In genomic region chr2:46771309-46771708, GRCh38 we compare ENCODE assay signal across 15 cellular contexts.
A peak's percentile ranks its signal among the peaks of the same experiment; 100 is the strongest.
DNase-seq lines count a peak whose midpoint lies in the region; ATAC-seq and TF ChIP-seq lines count a peak whose summit lies in the region.
"Had no signal": no experiment of that assay in that cellular context is flagged by ENCODE, and none has a peak within 500 bp of the region (broad histone marks: within the 10 kb centered on the region; RNA-seq: fewer than 3 reads in every experiment).

No MANE protein-coding gene starts in this region.

- peak overlapping the region in 1 of 2 experiments; percentile 68; a peak in 2 of 4 replicates for H3K27ac ChIP-seq in SK-N-SH (ENCODE audit: low read depth in 2 of 2, low read length in 1 of 2)
- H3K27ac ChIP-seq: 22Rv1 had no signal

- POLR2A ChIA-PET in SK-N-SH (lab: Yijun Ruan, JAX), result no interaction called here
- POLR2A ChIA-PET in T-cell (lab: Charles Lee), result interaction anchor here in 1 of 2 donors (0.6 kb wide), 1 partner anchor 227 kb away, joined by 4 read pairs; no protein-coding TSS in a partner anchor

- no peaks in the 10 kb centered on the region for H3K27me3 Mint-ChIP-seq in T-cell
- H3K27me3 Mint-ChIP-seq: B cell; CD4-positive, alpha-beta T cell had no signal

- CTCF ChIA-PET in SK-N-SH (lab: Yijun Ruan, JAX), result no interaction called here
- CTCF ChIA-PET in T-cell (lab: Charles Lee), result no interaction called here

- H2AFZ ChIP-seq in SK-N-SH (ENCODE audit: low read depth), result no peak overlapping the region

- DNase-seq in SK-N-SH (no peak), M059J (ENCODE audit: low read depth) (peak; percentile 33), glomerular visceral epithelial cell (ENCODE audit: extremely low spot score) (peak; percentile 20), renal cortical epithelial cell (ENCODE audit: low read depth) (peak; percentile 16), kidney glomerular epithelial cell (lab: John Stamatoyannopoulos, UW) (no peak), T-cell (no peak)
- DNase-seq: C1 segment of cervical spinal cord; Calu3; CD4-positive, alpha-beta T cell; DMS 273 treated with DMSO at 0.1 percent for 48 hours had no signal

- WGBS in SK-N-SH (ENCODE audit: low lambda C conversion rate), result 32% methylated on average over 1 of the region's 1 CpG

- H3K4me3 ChIP-seq in SK-N-SH (ENCODE audit: low read depth in 2 of 2, low read length in 1 of 2), result no peak overlapping the region
- H3K4me3 ChIP-seq: GM12878 had no signal

- no peaks in the 10 kb centered on the region for H3K36me3 ChIP-seq in SK-N-SH (replicated peaks in 1 of 2; ENCODE audit: control insufficient read depth in 1 of 2, insufficient read depth in 2 of 2, low read length in 1 of 2)

- no peak overlapping the region for H3K4me3 Mint-ChIP-seq in T-cell
- H3K4me3 Mint-ChIP-seq: B cell; CD4-positive, alpha-beta T cell had no signal

- H3F3A ChIP-seq in SK-N-SH (replicated peaks; ENCODE audit: insufficient read depth), result peaks cover 74% of the 10 kb centered on the region

- H3K9me2 ChIP-seq in SK-N-SH, result no peaks in the 10 kb centered on the region

- H3K27ac Mint-ChIP-seq in T-cell, result no peak overlapping the region
- H3K27ac Mint-ChIP-seq: B cell; CD4-positive, alpha-beta T cell had no signal

- no peaks in the 10 kb centered on the region for H3K36me3 Mint-ChIP-seq in T-cell

- H3K4me1 ChIP-seq in SK-N-SH (ENCODE audit: control insufficient read depth in 1 of 2, insufficient read depth in 2 of 2, low read depth in 1 of 2, low read length in 1 of 2), result peaks cover 3 to 34% of the 10 kb centered on the region in 2 experiments

- H3K79me2 ChIP-seq in SK-N-SH (ENCODE audit: insufficient read depth), result 0 out of 2 replicates have a peak, but pooled peaks cover 5% of the 10 kb centered on the region

- no peak overlapping the region for H3K4me2 ChIP-seq in SK-N-SH

- no peak overlapping the region for H3K9ac ChIP-seq in SK-N-SH

- no peaks in the 10 kb centered on the region for H3K9me3 ChIP-seq in SK-N-SH

- ATAC-seq in SK-N-SH treated with all-trans-retinoic acid at 6 μM for 48 hours, result 0 out of 3 replicates have a peak, but pooled peaks have one; percentile 3
- no peak for ATAC-seq in GM19463 (IDR thresholded peaks at IDR 0.05; ENCODE audit: unreplicated experiment)
- ATAC-seq in T-cell (replicated peaks in 1 of 4), result no peak
- ATAC-seq: GM12878 had no signal

- H3K4me1 Mint-ChIP-seq in T-cell, result no peaks in the 10 kb centered on the region
- H3K4me1 Mint-ChIP-seq: B cell had no signal

- H3K9me3 Mint-ChIP-seq in T-cell, result no peaks in the 10 kb centered on the region
- H3K9me3 Mint-ChIP-seq: CD4-positive, alpha-beta T cell had no signal

- TF ChIP-seq EP300 in SK-N-SH (IDR thresholded peaks at IDR 0.05; ENCODE audit: borderline replicate concordance in 1 of 2, low read depth in 1 of 2, low read length in 1 of 2), result no peak

- H3K27me3 ChIP-seq in SK-N-SH (ENCODE audit: insufficient read depth), result no peaks in the 10 kb centered on the region

- TF ChIP-seq CTCF in SK-N-SH (IDR thresholded peaks at IDR 0.05), result no peak

- no peak for TF ChIP-seq RAD21 in SK-N-SH (IDR thresholded peaks at IDR 0.05; ENCODE audit: low read length)

- H4K20me1 ChIP-seq in SK-N-SH (ENCODE audit: insufficient read depth), result no peaks in the 10 kb centered on the region

TF ChIP-seq in SK-N-SH treated with all-trans-retinoic acid at 6 μM for 48 hours, 23 proteins besides CTCF, POLR2A, EP300 and RAD21 (continues in another document):
- TF ChIP-seq TSHZ2 (CRISPR knock-in tag; IDR thresholded peaks at IDR 0.05) (no peak), GLIS3 (CRISPR knock-in tag; IDR thresholded peaks at IDR 0.05) (no peak), ISL1 (CRISPR knock-in tag; IDR thresholded peaks at IDR 0.05) (no peak), BACH2 (CRISPR knock-in tag; IDR thresholded peaks at IDR 0.05; ENCODE audit: borderline replicate concordance) (no peak), ARNTL (CRISPR knock-in tag; IDR thresholded peaks at IDR 0.05; ENCODE audit: borderline replicate concordance, low read depth) (no peak), TCF4 (CRISPR knock-in tag; IDR thresholded peaks at IDR 0.05; ENCODE audit: borderline replicate concordance) (no peak)
- TF ChIP-seq, protein P1, sequence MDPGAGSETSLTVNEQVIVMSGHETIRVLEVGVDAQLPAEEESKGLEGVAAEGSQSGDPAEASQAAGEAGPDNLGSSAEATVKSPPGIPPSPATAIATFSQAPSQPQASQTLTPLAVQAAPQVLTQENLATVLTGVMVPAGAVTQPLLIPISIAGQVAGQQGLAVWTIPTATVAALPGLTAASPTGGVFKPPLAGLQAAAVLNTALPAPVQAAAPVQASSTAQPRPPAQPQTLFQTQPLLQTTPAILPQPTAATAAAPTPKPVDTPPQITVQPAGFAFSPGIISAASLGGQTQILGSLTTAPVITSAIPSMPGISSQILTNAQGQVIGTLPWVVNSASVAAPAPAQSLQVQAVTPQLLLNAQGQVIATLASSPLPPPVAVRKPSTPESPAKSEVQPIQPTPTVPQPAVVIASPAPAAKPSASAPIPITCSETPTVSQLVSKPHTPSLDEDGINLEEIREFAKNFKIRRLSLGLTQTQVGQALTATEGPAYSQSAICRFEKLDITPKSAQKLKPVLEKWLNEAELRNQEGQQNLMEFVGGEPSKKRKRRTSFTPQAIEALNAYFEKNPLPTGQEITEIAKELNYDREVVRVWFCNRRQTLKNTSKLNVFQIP (CRISPR knock-in tag; IDR thresholded peaks at IDR 0.05; ENCODE audit: borderline replicate concordance, low read depth), result no peak

TF ChIP-seq in SK-N-SH, 30 proteins besides CTCF, POLR2A, EP300 and RAD21:
- TF ChIP-seq RXRA (IDR thresholded peaks at IDR 0.05; ENCODE audit: borderline replicate concordance, low read depth), result no peak
- TF ChIP-seq FOSL2 (IDR thresholded peaks at IDR 0.05; ENCODE audit: borderline replicate concordance, low read depth), result no peak
- TF ChIP-seq ELF1 (IDR thresholded peaks at IDR 0.05), result no peak
- TF ChIP-seq MEF2A (IDR thresholded peaks at IDR 0.05; ENCODE audit: borderline replicate concordance, low read depth), result no peak
- TF ChIP-seq, protein P2, sequence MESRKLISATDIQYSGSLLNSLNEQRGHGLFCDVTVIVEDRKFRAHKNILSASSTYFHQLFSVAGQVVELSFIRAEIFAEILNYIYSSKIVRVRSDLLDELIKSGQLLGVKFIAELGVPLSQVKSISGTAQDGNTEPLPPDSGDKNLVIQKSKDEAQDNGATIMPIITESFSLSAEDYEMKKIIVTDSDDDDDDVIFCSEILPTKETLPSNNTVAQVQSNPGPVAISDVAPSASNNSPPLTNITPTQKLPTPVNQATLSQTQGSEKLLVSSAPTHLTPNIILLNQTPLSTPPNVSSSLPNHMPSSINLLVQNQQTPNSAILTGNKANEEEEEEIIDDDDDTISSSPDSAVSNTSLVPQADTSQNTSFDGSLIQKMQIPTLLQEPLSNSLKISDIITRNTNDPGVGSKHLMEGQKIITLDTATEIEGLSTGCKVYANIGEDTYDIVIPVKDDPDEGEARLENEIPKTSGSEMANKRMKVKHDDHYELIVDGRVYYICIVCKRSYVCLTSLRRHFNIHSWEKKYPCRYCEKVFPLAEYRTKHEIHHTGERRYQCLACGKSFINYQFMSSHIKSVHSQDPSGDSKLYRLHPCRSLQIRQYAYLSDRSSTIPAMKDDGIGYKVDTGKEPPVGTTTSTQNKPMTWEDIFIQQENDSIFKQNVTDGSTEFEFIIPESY (IDR thresholded peaks at IDR 0.05; ENCODE audit: borderline replicate concordance, low read depth), result no peak
- no peak for TF ChIP-seq FOXM1 (IDR thresholded peaks at IDR 0.05; ENCODE audit: low read depth)
- no peak for TF ChIP-seq CHD2 (IDR thresholded peaks at IDR 0.05; ENCODE audit: low read length, partially characterized antibody)

Comparison
In these comparisons a context has a peak if more than half of its experiments do, and no peak if none do; other contexts are left out.
1. DNase-seq: peak in M059J (single experiment), glomerular visceral epithelial cell (single experiment) and renal cortical epithelial cell (single experiment); none in SK-N-SH (single experiment), kidney glomerular epithelial cell (single experiment) and T-cell (0 of 34).